ENCODE assay signal across 1 cellular context in the genomic region with DNA sequence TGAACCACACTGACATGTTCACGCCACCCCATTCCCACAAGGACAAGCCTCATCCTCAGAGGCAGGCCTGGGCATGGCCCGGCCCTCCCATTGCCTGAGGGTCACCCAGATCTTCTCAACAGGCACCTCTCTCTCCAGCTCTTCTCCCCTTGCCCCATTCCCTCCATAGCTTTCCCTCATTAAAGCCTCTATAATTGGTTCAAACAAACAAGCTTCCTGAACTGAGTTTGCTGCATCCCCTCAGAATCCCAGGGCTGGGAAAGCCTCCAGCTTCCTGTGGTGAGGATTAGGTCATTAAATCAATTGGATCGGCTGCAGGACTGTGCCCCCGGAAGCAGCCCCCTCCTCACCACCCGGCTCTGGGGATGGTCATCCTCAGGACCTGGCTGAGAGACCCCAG.
TF ChIP-seq lines count a peak whose summit lies in the region.

No MANE protein-coding gene starts in this region.

TF ChIP-seq in HepG2, 621 proteins besides CTCF, POLR2A, EP300 and RAD21:
- no peak for TF ChIP-seq ZNF12 (CRISPR knock-in tag; IDR thresholded peaks at IDR 0.05)
- no peak for TF ChIP-seq ZBTB38 (CRISPR knock-in tag; IDR thresholded peaks at IDR 0.05)
- TF ChIP-seq, protein P1, sequence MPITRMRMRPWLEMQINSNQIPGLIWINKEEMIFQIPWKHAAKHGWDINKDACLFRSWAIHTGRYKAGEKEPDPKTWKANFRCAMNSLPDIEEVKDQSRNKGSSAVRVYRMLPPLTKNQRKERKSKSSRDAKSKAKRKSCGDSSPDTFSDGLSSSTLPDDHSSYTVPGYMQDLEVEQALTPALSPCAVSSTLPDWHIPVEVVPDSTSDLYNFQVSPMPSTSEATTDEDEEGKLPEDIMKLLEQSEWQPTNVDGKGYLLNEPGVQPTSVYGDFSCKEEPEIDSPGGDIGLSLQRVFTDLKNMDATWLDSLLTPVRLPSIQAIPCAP (CRISPR knock-in tag; IDR thresholded peaks at IDR 0.05; ENCODE audit: low read depth): no peak
- TF ChIP-seq SAFB2 (CRISPR knock-in tag; IDR thresholded peaks at IDR 0.05; ENCODE audit: borderline replicate concordance, low read depth): no peak
- no peak for TF ChIP-seq ZNF615 (CRISPR knock-in tag; IDR thresholded peaks at IDR 0.05; ENCODE audit: borderline replicate concordance)
- no peak for TF ChIP-seq XRCC5 (optimal IDR thresholded peaks at IDR 0.05; ENCODE audit: low read length)
- TF ChIP-seq TGIF2 (CRISPR knock-in tag; IDR thresholded peaks at IDR 0.05): no peak
- TF ChIP-seq ZNF576 (CRISPR knock-in tag; IDR thresholded peaks at IDR 0.05): no peak
- TF ChIP-seq AHR (CRISPR knock-in tag; IDR thresholded peaks at IDR 0.05): no peak
